ENCODE assay signal across 11 cellular contexts in genomic region chr17:59617141-59617757, GRCh38. TPM values are rescaled to one million over a fixed set of nuclear protein-coding genes. Genes with fewer than 3 reads are reported as not detected.
DNase-seq lines count a peak whose midpoint lies in the region; ATAC-seq, FAIRE-seq and TF ChIP-seq lines count a peak whose summit lies in the region.
"Had no signal": no experiment of that assay in that cellular context is flagged by ENCODE, and none has a peak within 500 bp of the region (broad histone marks: within the 10 kb centered on the region; RNA-seq: fewer than 3 reads in every experiment).

No MANE protein-coding gene starts in this region.

- no peak for TF ChIP-seq CTCF in A549 (IDR thresholded peaks at IDR 0.05)

- no peak for ATAC-seq in A549
- ATAC-seq in GM19328 (IDR thresholded peaks at IDR 0.05; ENCODE audit: unreplicated experiment): no peak
- ATAC-seq in GM18511 (IDR thresholded peaks at IDR 0.05; ENCODE audit: unreplicated experiment): no peak

- CTCF ChIA-PET in A549 (lab: Yijun Ruan, JAX): interaction anchor here (0.6 to 1.9 kb wide), 4 partner anchors 10 to 96 kb away, joined by 3 to 6 read pairs (median 4); partner anchors contain the start of gene DHX40

- TF ChIP-seq POLR2A in A549 (IDR thresholded peaks at IDR 0.05; ENCODE audit: low read length): no peak

- POLR2A ChIA-PET in A549 (lab: Yijun Ruan, JAX): interaction anchor here (2.8 to 4.1 kb wide), 2 partner anchors 52 to 90 kb away, joined by 21 to 38 read pairs; partner anchors contain the start of genes DHX40, PTRH2 and VMP1

- TF ChIP-seq EP300 in A549 (IDR thresholded peaks at IDR 0.05): no peak

- FAIRE-seq in A549 (lab: Jason Lieb, UNC) (no peak), islet of Langerhans (lab: Jason Lieb, UNC) (peak; percentile 51)

- no peak for TF ChIP-seq RAD21 in A549 (conservative IDR thresholded peaks at IDR 0.05 in 1 of 2, IDR thresholded peaks at IDR 0.05 in 1 of 2)

- H3K4me2 ChIP-seq in A549: peak overlapping the region; percentile 88

- DNase-seq in A549 (ENCODE audit: low read depth in 1 of 2, low spot score in 1 of 2) (no peak), Daoy (ENCODE audit: low read depth) (peak; percentile 3), RPMI7951 (ENCODE audit: low read depth) (peak; percentile 9), middle frontal gyrus (ENCODE audit: extremely low spot score, low spot score) (no peak), MG63 (no peak)
- DNase-seq: RPMI8226; stimulated activated CD4-positive, alpha-beta T cell treated with anti-CD3 and anti-CD28 coated beads, Interleukin-4, amount 100 ng/mL, for 1 hour had no signal

- WGBS in A549 (ENCODE audit: missing lambda C conversion rate): 92% methylated on average over 1 of the region's 1 CpG

- H3K4me1 ChIP-seq in A549: peaks cover 21% of the 10 kb centered on the region

- H3K27ac ChIP-seq in A549: no peak overlapping the region; a peak in 1 of 6 replicates

- H3K4me3 ChIP-seq in A549 (no peak overlapping the region), MG63 (no peak overlapping the region)
- H3K4me3 ChIP-seq: lung had no signal

- no peaks in the 10 kb centered on the region for H3K9me3 ChIP-seq in A549
- no peaks in the 10 kb centered on the region for H3K9me3 ChIP-seq in MG63

- no peaks in the 10 kb centered on the region for H3K27me3 ChIP-seq in MG63

- H3K36me3 ChIP-seq in MG63: peaks cover 12% of the 10 kb centered on the region

TF ChIP-seq in A549, 52 proteins besides CTCF, POLR2A, EP300 and RAD21:
- TF ChIP-seq, protein P1, sequence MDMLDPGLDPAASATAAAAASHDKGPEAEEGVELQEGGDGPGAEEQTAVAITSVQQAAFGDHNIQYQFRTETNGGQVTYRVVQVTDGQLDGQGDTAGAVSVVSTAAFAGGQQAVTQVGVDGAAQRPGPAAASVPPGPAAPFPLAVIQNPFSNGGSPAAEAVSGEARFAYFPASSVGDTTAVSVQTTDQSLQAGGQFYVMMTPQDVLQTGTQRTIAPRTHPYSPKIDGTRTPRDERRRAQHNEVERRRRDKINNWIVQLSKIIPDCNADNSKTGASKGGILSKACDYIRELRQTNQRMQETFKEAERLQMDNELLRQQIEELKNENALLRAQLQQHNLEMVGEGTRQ (IDR thresholded peaks at IDR 0.05): no peak
- TF ChIP-seq SMC3 (IDR thresholded peaks at IDR 0.05) (no peak), BCL3 (IDR thresholded peaks at IDR 0.05) (no peak), HEYL (CRISPR knock-in tag; IDR thresholded peaks at IDR 0.05) (no peak), FOXS1 (CRISPR knock-in tag; IDR thresholded peaks at IDR 0.05) (no peak), CHD2 (IDR thresholded peaks at IDR 0.05; ENCODE audit: low read length, partially characterized antibody) (no peak)
- TF ChIP-seq, protein P2, sequence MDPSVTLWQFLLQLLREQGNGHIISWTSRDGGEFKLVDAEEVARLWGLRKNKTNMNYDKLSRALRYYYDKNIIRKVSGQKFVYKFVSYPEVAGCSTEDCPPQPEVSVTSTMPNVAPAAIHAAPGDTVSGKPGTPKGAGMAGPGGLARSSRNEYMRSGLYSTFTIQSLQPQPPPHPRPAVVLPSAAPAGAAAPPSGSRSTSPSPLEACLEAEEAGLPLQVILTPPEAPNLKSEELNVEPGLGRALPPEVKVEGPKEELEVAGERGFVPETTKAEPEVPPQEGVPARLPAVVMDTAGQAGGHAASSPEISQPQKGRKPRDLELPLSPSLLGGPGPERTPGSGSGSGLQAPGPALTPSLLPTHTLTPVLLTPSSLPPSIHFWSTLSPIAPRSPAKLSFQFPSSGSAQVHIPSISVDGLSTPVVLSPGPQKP (IDR thresholded peaks at IDR 0.05; ENCODE audit: low read depth, low read length): no peak

RNA-seq across cellular contexts. Expression of gene CLTC, which starts 2.4 kb away (rescaled TPM):
- polyA plus RNA-seq in A549 (2011; rRNA removed): 360 and 376 TPM in 2 replicates
- polyA plus RNA-seq in A549 (2012; cell fraction: cytosol; rRNA removed): 93.7 and 99.5 TPM in 2 replicates
- polyA plus RNA-seq in A549 (2012; cell fraction: nucleus; rRNA removed): 191 and 272 TPM in 2 replicates
- polyA plus RNA-seq in A549 (2017; fragmentation: RNase III; extraction: RNeasy Plus Mini Kit Qiagen cat#74134 plus additional on column Dnase treatment): 182 to 185 TPM (median 183 TPM) in 3 replicates
- polyA minus RNA-seq in A549 (2011; rRNA and poly(A)+ RNA removed): 712 and 826 TPM in 2 replicates
- 226 and 228 TPM in 2 replicates for total RNA-seq in Daoy (2014; rRNA removed; shearing (Covaris generic))
- total RNA-seq in RPMI7951 (2014; rRNA removed; shearing (Covaris generic)): 250 and 286 TPM in 2 replicates
- 235 and 287 TPM in 2 replicates for total RNA-seq in MG63 (2014; rRNA removed; shearing (Covaris generic); ENCODE audit: low replicate concordance)

RNA-seq across cellular contexts. Expression of gene DHX40, which starts 51.8 kb away (rescaled TPM):
- polyA plus RNA-seq in A549 (2011; rRNA removed) (87.4 and 109 TPM in 2 replicates), A549 (2017; fragmentation: RNase III; extraction: RNeasy Plus Mini Kit Qiagen cat#74134 plus additional on column Dnase treatment) (54.7 to 59.3 TPM (median 55.8 TPM) in 3 replicates)
- 17.9 and 19.0 TPM in 2 replicates for polyA plus RNA-seq in A549 (2012; cell fraction: cytosol; rRNA removed)
- polyA plus RNA-seq in A549 (2012; cell fraction: nucleus; rRNA removed): 9.8 and 13.5 TPM in 2 replicates
- polyA minus RNA-seq in A549 (2011; rRNA and poly(A)+ RNA removed): 33.1 and 34.7 TPM in 2 replicates
- 22.6 and 29.2 TPM in 2 replicates for total RNA-seq in Daoy (2014; rRNA removed; shearing (Covaris generic))
- total RNA-seq in RPMI7951 (2014; rRNA removed; shearing (Covaris generic)): 40.5 and 43.7 TPM in 2 replicates
- total RNA-seq in MG63 (2014; rRNA removed; shearing (Covaris generic); ENCODE audit: low replicate concordance): 45.1 and 131 TPM in 2 replicates

Comparison
In these comparisons a context has a peak if more than half of its experiments do, and no peak if none do; other contexts are left out.
1. DNase-seq: peak in Daoy (single experiment) and RPMI7951 (single experiment); none in A549 (0 of 2), middle frontal gyrus (single experiment) and MG63 (single experiment).